ENCODE assay signal across 9 cellular contexts in genomic region chr2:120771556-120772208, GRCh38. TPM values are rescaled to one million over a fixed set of nuclear protein-coding genes. Genes with fewer than 3 reads are reported as not detected.
A peak's percentile ranks its signal among the peaks of the same experiment; 100 is the strongest.
DNase-seq lines count a peak whose midpoint lies in the region; ATAC-seq and TF ChIP-seq lines count a peak whose summit lies in the region.
"Had no signal": no experiment of that assay in that cellular context is flagged by ENCODE, and none has a peak within 500 bp of the region (broad histone marks: within the 10 kb centered on the region; RNA-seq: fewer than 3 reads in every experiment).

No MANE protein-coding gene starts in this region.

- H3K27ac ChIP-seq in left ventricle myocardium inferior (replicated peaks) (peak overlapping the region; percentile 50), MM.1S (ENCODE audit: low read length) (no peak overlapping the region)

- H3F3A ChIP-seq in MM.1S (ENCODE audit: insufficient read depth, low read length) = no peaks in the 10 kb centered on the region

- no peaks in the 10 kb centered on the region for H3K9me3 ChIP-seq in left ventricle myocardium inferior (replicated peaks)
- no peaks in the 10 kb centered on the region for H3K9me3 ChIP-seq in skeletal muscle satellite cell (replicated peaks; ENCODE audit: low read length)
- H3K9me3 ChIP-seq in MM.1S (replicated peaks; ENCODE audit: insufficient read depth, low read length) = no peaks in the 10 kb centered on the region

- TF ChIP-seq CTCF in left ventricle myocardium inferior (IDR thresholded peaks at IDR 0.05; ENCODE audit: borderline replicate concordance) (no peak), MM.1S (IDR thresholded peaks at IDR 0.05; ENCODE audit: low read length) (no peak)

- no peaks in the 10 kb centered on the region for H3K9me2 ChIP-seq in MM.1S (replicated peaks; ENCODE audit: insufficient read depth, low read length)

- no peak overlapping the region for H2AFZ ChIP-seq in MM.1S (ENCODE audit: low read length)

- peaks cover 16% of the 10 kb centered on the region for H3K27me3 ChIP-seq in left ventricle myocardium inferior (ENCODE audit: low read depth)
- H3K27me3 ChIP-seq in skeletal muscle satellite cell (ENCODE audit: control insufficient read depth, insufficient read depth, low read length) = no peaks in the 10 kb centered on the region
- peaks cover 5% of the 10 kb centered on the region; the same call in 1 of the 2 replicates for H3K27me3 ChIP-seq in MM.1S (replicated peaks; ENCODE audit: insufficient read depth, low read length)

- H3K36me3 ChIP-seq in left ventricle myocardium inferior = no peaks in the 10 kb centered on the region
- H3K36me3 ChIP-seq in skeletal muscle satellite cell (ENCODE audit: insufficient read depth, low read length) = no peaks in the 10 kb centered on the region
- H3K36me3 ChIP-seq in MM.1S (replicated peaks; ENCODE audit: insufficient read depth, low read length) = no peaks in the 10 kb centered on the region

- H3K79me2 ChIP-seq in MM.1S (ENCODE audit: low read length) = no peaks in the 10 kb centered on the region

- H3K4me1 ChIP-seq in left ventricle myocardium inferior = no peaks in the 10 kb centered on the region
- H3K4me1 ChIP-seq in skeletal muscle satellite cell (ENCODE audit: control insufficient read depth, insufficient read depth, low read length) = peaks cover 42% of the 10 kb centered on the region
- no peaks in the 10 kb centered on the region for H3K4me1 ChIP-seq in MM.1S (ENCODE audit: low read length)

- H3K9ac ChIP-seq in skeletal muscle satellite cell (ENCODE audit: low read depth, low read length) (peak overlapping the region; percentile 55), MM.1S (ENCODE audit: low read length) (no peak overlapping the region)

- peak; percentile 12 for DNase-seq in GOT3 (lab: John Stamatoyannopoulos, UW)
- peak; percentile 82 for DNase-seq in amniotic epithelial cell (ENCODE audit: low read depth)
- peak; percentile 51 for DNase-seq in left ventricle myocardium inferior
- no peak for DNase-seq in left lobe of liver (ENCODE audit: low spot score)
- no peak for DNase-seq in MM.1S

- intact Hi-C loops in left ventricle myocardium inferior (cut with micrococcal nuclease) = no loop called here

- ATAC-seq in left lobe of liver (no peak), HG03025 (IDR thresholded peaks at IDR 0.05; ENCODE audit: low FRiP score, unreplicated experiment) (no peak), HG02938 (IDR thresholded peaks at IDR 0.05; ENCODE audit: unreplicated experiment) (no peak)
- ATAC-seq: activated naive CD4-positive, alpha-beta T cell treated with anti-CD3 and anti-CD28 coated beads, Interleukin-2, amount 50 U/mL, for 72 hours had no signal

- no peaks in the 10 kb centered on the region for H4K20me1 ChIP-seq in MM.1S (ENCODE audit: insufficient read depth, low read length)

- peak overlapping the region; percentile 54 for H3K4me2 ChIP-seq in skeletal muscle satellite cell (ENCODE audit: low read length)
- H3K4me2 ChIP-seq in MM.1S (ENCODE audit: low read depth, low read length) = no peak overlapping the region

- H3K4me3 ChIP-seq in left ventricle myocardium inferior (no peak overlapping the region), skeletal muscle satellite cell (ENCODE audit: low read length) (no peak overlapping the region), MM.1S (ENCODE audit: low read length) (no peak overlapping the region)

RNA-seq across cellular contexts. Expression of gene GLI2, which starts 36.0 kb away (rescaled TPM):
- total RNA-seq in left ventricle myocardium inferior (2.4 TPM), left lobe of liver (0.30 TPM)
- 4.2 and 4.3 TPM in 2 replicates for total RNA-seq in skeletal muscle satellite cell (2012; rRNA removed)
- total RNA-seq: activated naive CD4-positive, alpha-beta T cell treated with anti-CD3 and anti-CD28 coated beads, Interleukin-2, amount 50 U/mL, for 72 hours had no signal

Comparison
In these comparisons a context has a peak if more than half of its experiments do, and no peak if none do; other contexts are left out.
1. DNase-seq: peak in GOT3 (single experiment), amniotic epithelial cell (single experiment) and left ventricle myocardium inferior (single experiment); none in left lobe of liver (single experiment) and MM.1S (single experiment).